1 cellular context compared by ENCODE assay signal in the genomic region with DNA sequence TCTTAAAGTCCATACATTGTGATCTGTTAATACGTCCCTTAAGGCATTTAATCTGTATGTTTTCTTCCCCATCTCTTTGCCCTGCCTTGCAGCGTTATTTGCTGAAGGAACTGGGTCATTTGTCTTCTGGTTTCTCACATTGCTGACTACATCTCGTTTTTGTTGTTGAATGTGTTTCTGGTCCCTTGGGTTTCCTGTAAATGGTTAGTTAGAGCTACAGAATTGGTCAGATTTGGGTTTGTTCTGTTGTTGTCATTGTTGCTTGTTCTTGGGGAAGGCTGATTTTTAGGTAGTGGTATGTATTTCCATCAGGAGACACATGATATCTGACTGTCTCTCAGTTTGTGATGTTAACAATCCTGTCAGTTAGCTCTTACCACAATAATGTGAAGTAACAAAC.
TF ChIP-seq lines count a peak whose summit lies in the region.

No MANE protein-coding gene starts in this region.

TF ChIP-seq in HCT116, 20 proteins besides CTCF, POLR2A, EP300 and RAD21:
- TF ChIP-seq, protein P1, sequence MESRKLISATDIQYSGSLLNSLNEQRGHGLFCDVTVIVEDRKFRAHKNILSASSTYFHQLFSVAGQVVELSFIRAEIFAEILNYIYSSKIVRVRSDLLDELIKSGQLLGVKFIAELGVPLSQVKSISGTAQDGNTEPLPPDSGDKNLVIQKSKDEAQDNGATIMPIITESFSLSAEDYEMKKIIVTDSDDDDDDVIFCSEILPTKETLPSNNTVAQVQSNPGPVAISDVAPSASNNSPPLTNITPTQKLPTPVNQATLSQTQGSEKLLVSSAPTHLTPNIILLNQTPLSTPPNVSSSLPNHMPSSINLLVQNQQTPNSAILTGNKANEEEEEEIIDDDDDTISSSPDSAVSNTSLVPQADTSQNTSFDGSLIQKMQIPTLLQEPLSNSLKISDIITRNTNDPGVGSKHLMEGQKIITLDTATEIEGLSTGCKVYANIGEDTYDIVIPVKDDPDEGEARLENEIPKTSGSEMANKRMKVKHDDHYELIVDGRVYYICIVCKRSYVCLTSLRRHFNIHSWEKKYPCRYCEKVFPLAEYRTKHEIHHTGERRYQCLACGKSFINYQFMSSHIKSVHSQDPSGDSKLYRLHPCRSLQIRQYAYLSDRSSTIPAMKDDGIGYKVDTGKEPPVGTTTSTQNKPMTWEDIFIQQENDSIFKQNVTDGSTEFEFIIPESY (IDR thresholded peaks at IDR 0.05; ENCODE audit: extremely low read depth, insufficient replicate concordance, low read length), result no peak
- TF ChIP-seq, protein P2, sequence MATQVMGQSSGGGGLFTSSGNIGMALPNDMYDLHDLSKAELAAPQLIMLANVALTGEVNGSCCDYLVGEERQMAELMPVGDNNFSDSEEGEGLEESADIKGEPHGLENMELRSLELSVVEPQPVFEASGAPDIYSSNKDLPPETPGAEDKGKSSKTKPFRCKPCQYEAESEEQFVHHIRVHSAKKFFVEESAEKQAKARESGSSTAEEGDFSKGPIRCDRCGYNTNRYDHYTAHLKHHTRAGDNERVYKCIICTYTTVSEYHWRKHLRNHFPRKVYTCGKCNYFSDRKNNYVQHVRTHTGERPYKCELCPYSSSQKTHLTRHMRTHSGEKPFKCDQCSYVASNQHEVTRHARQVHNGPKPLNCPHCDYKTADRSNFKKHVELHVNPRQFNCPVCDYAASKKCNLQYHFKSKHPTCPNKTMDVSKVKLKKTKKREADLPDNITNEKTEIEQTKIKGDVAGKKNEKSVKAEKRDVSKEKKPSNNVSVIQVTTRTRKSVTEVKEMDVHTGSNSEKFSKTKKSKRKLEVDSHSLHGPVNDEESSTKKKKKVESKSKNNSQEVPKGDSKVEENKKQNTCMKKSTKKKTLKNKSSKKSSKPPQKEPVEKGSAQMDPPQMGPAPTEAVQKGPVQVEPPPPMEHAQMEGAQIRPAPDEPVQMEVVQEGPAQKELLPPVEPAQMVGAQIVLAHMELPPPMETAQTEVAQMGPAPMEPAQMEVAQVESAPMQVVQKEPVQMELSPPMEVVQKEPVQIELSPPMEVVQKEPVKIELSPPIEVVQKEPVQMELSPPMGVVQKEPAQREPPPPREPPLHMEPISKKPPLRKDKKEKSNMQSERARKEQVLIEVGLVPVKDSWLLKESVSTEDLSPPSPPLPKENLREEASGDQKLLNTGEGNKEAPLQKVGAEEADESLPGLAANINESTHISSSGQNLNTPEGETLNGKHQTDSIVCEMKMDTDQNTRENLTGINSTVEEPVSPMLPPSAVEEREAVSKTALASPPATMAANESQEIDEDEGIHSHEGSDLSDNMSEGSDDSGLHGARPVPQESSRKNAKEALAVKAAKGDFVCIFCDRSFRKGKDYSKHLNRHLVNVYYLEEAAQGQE (IDR thresholded peaks at IDR 0.05; ENCODE audit: low read depth), result no peak
- no peak for TF ChIP-seq SRF (IDR thresholded peaks at IDR 0.05; ENCODE audit: low read depth)
- TF ChIP-seq TCF7L2 (IDR thresholded peaks at IDR 0.05; ENCODE audit: borderline replicate concordance, extremely low read depth, insufficient read depth, insufficient read length), result no peak
- TF ChIP-seq, protein P3, sequence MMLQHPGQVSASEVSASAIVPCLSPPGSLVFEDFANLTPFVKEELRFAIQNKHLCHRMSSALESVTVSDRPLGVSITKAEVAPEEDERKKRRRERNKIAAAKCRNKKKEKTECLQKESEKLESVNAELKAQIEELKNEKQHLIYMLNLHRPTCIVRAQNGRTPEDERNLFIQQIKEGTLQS (IDR thresholded peaks at IDR 0.05), result no peak
